In the genomic region with DNA sequence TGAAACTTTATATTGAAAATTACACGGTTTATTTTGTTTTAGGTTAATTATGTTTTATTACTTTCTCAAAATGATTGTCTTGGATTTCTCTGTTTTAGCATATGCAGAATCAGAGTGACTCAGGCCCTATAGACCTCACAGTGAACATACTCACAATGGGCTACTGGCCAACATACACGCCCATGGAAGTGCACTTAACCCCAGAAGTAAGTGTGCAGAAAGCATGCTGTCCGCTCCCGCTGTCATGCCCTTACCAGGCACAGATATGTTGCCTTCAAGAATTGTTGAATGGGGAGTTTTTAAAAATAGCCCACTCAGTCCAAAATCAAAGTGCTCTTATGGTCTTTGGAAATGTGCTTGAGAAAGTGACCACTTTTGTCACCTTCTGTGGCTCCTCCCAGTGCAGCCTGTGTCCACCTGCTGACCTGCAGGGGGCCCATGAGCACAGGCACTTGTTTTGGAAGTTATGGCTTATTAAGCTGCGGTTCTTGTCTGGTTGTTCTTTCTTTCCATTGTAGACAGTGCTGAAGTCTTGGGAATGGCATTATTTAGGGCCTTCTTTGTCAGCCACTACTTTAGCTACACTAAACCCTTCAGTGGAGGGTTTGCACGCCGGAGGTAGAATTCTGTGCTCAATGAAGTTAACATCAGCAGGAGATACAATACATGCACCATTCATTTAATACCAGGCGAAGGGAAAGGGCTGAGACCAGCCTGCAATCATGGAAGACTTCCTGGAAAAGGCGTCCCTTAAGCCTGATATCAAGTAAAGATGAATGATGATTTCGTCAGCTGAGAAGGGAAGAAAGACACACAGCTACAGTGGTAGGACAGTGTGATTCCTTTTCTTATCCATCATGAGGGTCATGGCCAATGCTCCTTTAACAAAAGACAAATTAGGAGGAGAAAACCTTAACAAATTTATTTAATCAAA, we compare ENCODE assay signal across 12 cellular contexts. TPM values are rescaled to one million over a fixed set of nuclear protein-coding genes. Genes with fewer than 3 reads are reported as not detected.
DNase-seq lines count a peak whose midpoint lies in the region; ATAC-seq and TF ChIP-seq lines count a peak whose summit lies in the region.
"Had no signal": no experiment of that assay in that cellular context is flagged by ENCODE, and none has a peak within 500 bp of the region (broad histone marks: within the 10 kb centered on the region; RNA-seq: fewer than 3 reads in every experiment).

No MANE protein-coding gene starts in this region.

- H3K9me2 ChIP-seq in SK-N-SH, result no peaks in the 10 kb centered on the region

- in situ Hi-C loops in GM13977 (cut with MboI; ENCODE audit: low pct_unique_long_range_greater_than_20kb, low sequenced_read_pairs, unreplicated experiment), result no loop called here

- TF ChIP-seq RAD21 in SK-N-SH (IDR thresholded peaks at IDR 0.05; ENCODE audit: low read length), result peak; percentile 17; the same call in 1 of the 2 replicates

- H4K20me1 ChIP-seq in SK-N-SH (ENCODE audit: insufficient read depth), result no peaks in the 10 kb centered on the region

- H2AFZ ChIP-seq in SK-N-SH (ENCODE audit: low read depth), result no peak overlapping the region

- no peaks in the 10 kb centered on the region for H3K4me1 ChIP-seq in SK-N-SH (ENCODE audit: control insufficient read depth in 1 of 2, insufficient read depth in 2 of 2, low read depth in 1 of 2, low read length in 1 of 2)
- H3K4me1 ChIP-seq in foreskin keratinocyte, result no peaks in the 10 kb centered on the region
- H3K4me1 ChIP-seq: Peyer's patch had no signal

- TF ChIP-seq CTCF in GM13977 (IDR thresholded peaks at IDR 0.05; ENCODE audit: extremely low read depth, insufficient read depth, missing control alignments) (peak; percentile 31), SK-N-SH (IDR thresholded peaks at IDR 0.05) (peak; percentile 44), foreskin keratinocyte (conservative IDR thresholded peaks at IDR 0.05) (peak; percentile 42), retinal pigment epithelial cell (conservative IDR thresholded peaks at IDR 0.05; ENCODE audit: low read depth, low read length) (peak; percentile 56)

- H3K27ac ChIP-seq in SK-N-SH (ENCODE audit: low read depth in 2 of 2, low read length in 1 of 2) (no peak overlapping the region), foreskin keratinocyte (no peak overlapping the region)
- H3K27ac ChIP-seq: Peyer's patch had no signal

- ATAC-seq in foreskin keratinocyte, result no peak
- ATAC-seq in GM21381 (IDR thresholded peaks at IDR 0.05; ENCODE audit: unreplicated experiment), result no peak
- ATAC-seq: activated T-cell treated with anti-CD3 and anti-CD28 coated beads, Interleukin-2, amount 50 U/mL, for 4 hours; natural killer cell had no signal

- CTCF ChIA-PET in SK-N-SH (lab: Yijun Ruan, JAX), result interaction anchor here (1.0 kb wide), 1 partner anchor 42 kb away, joined by 3 read pairs; no protein-coding TSS in a partner anchor

- DNase-seq in GM13977 (ENCODE audit: low spot score) (no peak), SK-N-SH (no peak), foreskin keratinocyte (no peak), retinal pigment epithelial cell (ENCODE audit: low read depth) (no peak), EL (no peak), NCI-H2081 treated with DMSO at 0.1 percent for 48 hours (lab: John Stamatoyannopoulos, UW) (no peak), MG63 (no peak)
- DNase-seq: activated T-cell treated with anti-CD3 and anti-CD28 coated beads, Interleukin-2, amount 50 U/mL, for 4 hours; natural killer cell; NCI-H1694 treated with DMSO at 0.1 percent for 48 hours; Peyer's patch had no signal

- POLR2A ChIA-PET in SK-N-SH (lab: Yijun Ruan, JAX), result no interaction called here

- H3F3A ChIP-seq in SK-N-SH (replicated peaks; ENCODE audit: insufficient read depth), result no peaks in the 10 kb centered on the region

- TF ChIP-seq EP300 in SK-N-SH (IDR thresholded peaks at IDR 0.05; ENCODE audit: borderline replicate concordance in 1 of 2, low read depth in 1 of 2, low read length in 1 of 2), result no peak

- no peak overlapping the region for H3K9ac ChIP-seq in SK-N-SH

- no peak overlapping the region for H3K4me3 ChIP-seq in SK-N-SH (ENCODE audit: low read depth in 2 of 2, low read length in 1 of 2)
- no peak overlapping the region for H3K4me3 ChIP-seq in retinal pigment epithelial cell (ENCODE audit: low read length)
- no peak overlapping the region for H3K4me3 ChIP-seq in MG63
- H3K4me3 ChIP-seq: Peyer's patch had no signal

- H3K36me3 ChIP-seq in SK-N-SH (replicated peaks in 1 of 2; ENCODE audit: control insufficient read depth in 1 of 2, insufficient read depth in 2 of 2, low read length in 1 of 2) (peaks cover 77 to 80% of the 10 kb centered on the region in 2 experiments), MG63 (peaks cover 79% of the 10 kb centered on the region)

- no peaks in the 10 kb centered on the region for H3K27me3 ChIP-seq in SK-N-SH (ENCODE audit: insufficient read depth)
- no peaks in the 10 kb centered on the region for H3K27me3 ChIP-seq in foreskin keratinocyte
- H3K27me3 ChIP-seq in MG63, result no peaks in the 10 kb centered on the region
- H3K27me3 ChIP-seq: Peyer's patch had no signal

- 77% methylated on average over 10 of the region's 10 CpGs for WGBS in SK-N-SH (ENCODE audit: low lambda C conversion rate)

- no peak overlapping the region for H3K4me2 ChIP-seq in SK-N-SH

- H3K9me3 ChIP-seq in SK-N-SH (no peaks in the 10 kb centered on the region), MG63 (no peaks in the 10 kb centered on the region)
- H3K9me3 ChIP-seq: Peyer's patch had no signal

- H3K79me2 ChIP-seq in SK-N-SH (ENCODE audit: insufficient read depth), result no peaks in the 10 kb centered on the region

TF ChIP-seq in SK-N-SH, 30 proteins besides CTCF, POLR2A, EP300 and RAD21:
- TF ChIP-seq EZH2phosphoT487 (IDR thresholded peaks at IDR 0.05; ENCODE audit: borderline replicate concordance, low read depth) (no peak), TCF12 (IDR thresholded peaks at IDR 0.05) (no peak), ELF1 (IDR thresholded peaks at IDR 0.05) (no peak), SMC3 (IDR thresholded peaks at IDR 0.05; ENCODE audit: low read depth, low read length) (peak; percentile 12; the same call in 1 of the 2 replicates), MEF2A (IDR thresholded peaks at IDR 0.05; ENCODE audit: borderline replicate concordance, low read depth) (no peak)
- TF ChIP-seq, protein P1, sequence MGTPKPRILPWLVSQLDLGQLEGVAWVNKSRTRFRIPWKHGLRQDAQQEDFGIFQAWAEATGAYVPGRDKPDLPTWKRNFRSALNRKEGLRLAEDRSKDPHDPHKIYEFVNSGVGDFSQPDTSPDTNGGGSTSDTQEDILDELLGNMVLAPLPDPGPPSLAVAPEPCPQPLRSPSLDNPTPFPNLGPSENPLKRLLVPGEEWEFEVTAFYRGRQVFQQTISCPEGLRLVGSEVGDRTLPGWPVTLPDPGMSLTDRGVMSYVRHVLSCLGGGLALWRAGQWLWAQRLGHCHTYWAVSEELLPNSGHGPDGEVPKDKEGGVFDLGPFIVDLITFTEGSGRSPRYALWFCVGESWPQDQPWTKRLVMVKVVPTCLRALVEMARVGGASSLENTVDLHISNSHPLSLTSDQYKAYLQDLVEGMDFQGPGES (IDR thresholded peaks at IDR 0.05; ENCODE audit: low read depth, low read length), result no peak

RNA-seq across cellular contexts. Expression of gene CUL4A, which starts 36.7 kb away (rescaled TPM):
- polyA plus RNA-seq in SK-N-SH (2012; rRNA removed) (44.5 and 51.2 TPM in 2 replicates), foreskin keratinocyte (27.3 and 31.9 TPM in 2 replicates)
- 46.9 and 54.1 TPM in 2 replicates for polyA plus RNA-seq in SK-N-SH (2012; cell fraction: cytosol; rRNA removed)
- polyA plus RNA-seq in SK-N-SH (2012; cell fraction: nucleus; rRNA removed), result 98.2 and 109 TPM in 2 replicates
- 65.1 and 66.5 TPM in 2 replicates for total RNA-seq in foreskin keratinocyte
- 157 and 2,206 TPM in 2 replicates for total RNA-seq in MG63 (2014; rRNA removed; shearing (Covaris generic); ENCODE audit: low replicate concordance)

RNA-seq across cellular contexts. Expression of gene PCID2, which starts 37.7 kb away (rescaled TPM):
- 69.8 and 105 TPM in 2 replicates for polyA plus RNA-seq in SK-N-SH (2012; rRNA removed)
- 75.7 and 77.2 TPM in 2 replicates for polyA plus RNA-seq in SK-N-SH (2012; cell fraction: cytosol; rRNA removed)
- 115 and 163 TPM in 2 replicates for polyA plus RNA-seq in SK-N-SH (2012; cell fraction: nucleus; rRNA removed)
- total RNA-seq in foreskin keratinocyte, result 40.4 and 41.7 TPM in 2 replicates
- 29.1 and 32.9 TPM in 2 replicates for polyA plus RNA-seq in foreskin keratinocyte
- 74.5 and 106 TPM in 2 replicates for total RNA-seq in MG63 (2014; rRNA removed; shearing (Covaris generic); ENCODE audit: low replicate concordance)

RNA-seq across cellular contexts. Expression of gene LAMP1, which starts 50.9 kb away (rescaled TPM):
- polyA plus RNA-seq in SK-N-SH (2012; rRNA removed), result 189 and 261 TPM in 2 replicates
- 188 and 220 TPM in 2 replicates for polyA plus RNA-seq in SK-N-SH (2012; cell fraction: cytosol; rRNA removed)
- polyA plus RNA-seq in SK-N-SH (2012; cell fraction: nucleus; rRNA removed), result 255 and 320 TPM in 2 replicates
- total RNA-seq in foreskin keratinocyte, result 140 and 141 TPM in 2 replicates
- polyA plus RNA-seq in foreskin keratinocyte, result 135 and 145 TPM in 2 replicates
- total RNA-seq in MG63 (2014; rRNA removed; shearing (Covaris generic); ENCODE audit: low replicate concordance), result 194 and 225 TPM in 2 replicates
